ENCODE assay signal across 19 cellular contexts in the genomic region with DNA sequence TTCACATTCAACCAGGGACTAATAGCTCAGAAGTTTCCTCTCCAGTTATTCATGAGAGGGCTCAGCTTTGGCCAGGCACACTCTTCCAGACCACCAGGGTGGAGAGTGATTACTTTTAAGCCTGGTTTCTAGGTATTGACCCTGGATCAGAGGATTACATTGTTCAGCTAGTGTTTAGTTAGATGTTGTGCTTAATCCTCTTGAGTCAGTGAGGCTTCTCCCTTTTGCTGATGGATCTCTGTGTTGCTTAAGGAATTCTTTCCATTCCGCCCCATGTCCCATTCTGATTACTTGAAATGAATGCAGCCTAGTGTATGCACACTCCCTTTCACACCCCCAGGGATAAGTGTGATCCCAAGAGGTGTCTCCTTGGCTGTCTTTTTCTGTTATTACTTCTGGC.
"Had no signal": no experiment of that assay in that cellular context is flagged by ENCODE, and none has a peak within 500 bp of the region (broad histone marks: within the 10 kb centered on the region; RNA-seq: fewer than 3 reads in every experiment).

No MANE protein-coding gene starts in this region.

- ATAC-seq: Panc1, SK-N-SH treated with all-trans-retinoic acid at 6 μM for 48 hours had no signal

- H3K27ac ChIP-seq: RWPE1 had no signal

- DNase-seq: KBM-7, MV-4-11, NCI-H1048, NCI-H1105, NCI-H1417, NCI-H1436 treated with DMSO at 0.1 percent for 48 hours, NCI-H1694, NCI-H187 treated with DMSO at 0.1 percent for 48 hours, NCI-H2029 treated with DMSO at 0.1 percent for 48 hours, NCI-H2171 treated with DMSO at 0.1 percent for 48 hours, NCI-H345, NCI-H446 treated with DMSO at 0.1 percent for 48 hours, NCI-H510A treated with DMSO at 0.1 percent for 48 hours, NCI-H526, SHP77, T-helper 1 cell had no signal
